8 cellular contexts compared by ENCODE assay signal in genomic region chr14:90399541-90400444, GRCh38.
DNase-seq lines count a peak whose midpoint lies in the region; ATAC-seq and TF ChIP-seq lines count a peak whose summit lies in the region.

No MANE protein-coding gene starts in this region.

- H3K27me3 Mint-ChIP-seq in central memory CD8-positive, alpha-beta T cell = no peaks in the 10 kb centered on the region

- peak overlapping the region; percentile 85 for H3K27ac ChIP-seq in layer of hippocampus (ENCODE audit: low read depth, low read length)

- H3K4me1 Mint-ChIP-seq in central memory CD8-positive, alpha-beta T cell = peaks cover 61% of the 10 kb centered on the region

- peak overlapping the region; percentile 99 for H3K4me3 Mint-ChIP-seq in central memory CD8-positive, alpha-beta T cell

- no peaks in the 10 kb centered on the region for H3K9me3 Mint-ChIP-seq in central memory CD8-positive, alpha-beta T cell

- ATAC-seq in GM18909 (IDR thresholded peaks at IDR 0.05; ENCODE audit: poor library complexity, unreplicated experiment) (peak; percentile 58), HG03280 (IDR thresholded peaks at IDR 0.05; ENCODE audit: unreplicated experiment) (peak; percentile 48)
- ATAC-seq in activated CD4-positive, CD25-positive, alpha-beta regulatory T cell treated with anti-CD3 and anti-CD28 coated beads, Interleukin-2, amount 50 U/mL, for 24 hours = peak; percentile 63 to 65
- ATAC-seq in central memory CD8-positive, alpha-beta T cell (replicated peaks; ENCODE audit: extremely low read depth, poor library complexity, severe bottlenecking) = peak; percentile 42

- DNase-seq in AG09319 (ENCODE audit: extremely low read depth, low read depth) (peak; percentile 78), NCI-H345 (lab: John Stamatoyannopoulos, UW) (peak; percentile 96)
- peak; percentile 67 to 82 for DNase-seq in central memory CD8-positive, alpha-beta T cell (ENCODE audit: low spot score in 2 of 2)
- DNase-seq in stimulated activated CD4-positive, alpha-beta T cell treated with anti-CD3 and anti-CD28 coated beads, Interleukin-15, amount 100 ng/mL, for 48 hours (ENCODE audit: low read depth in 2 of 2) = peak; percentile 79 to 86

- no peak; the same call in none of the 2 replicates for TF ChIP-seq CTCF in AG09319 (IDR thresholded peaks at IDR 0.05; ENCODE audit: low read depth, low read length)

- no peaks in the 10 kb centered on the region for H3K27me3 ChIP-seq in layer of hippocampus (ENCODE audit: control insufficient read depth, insufficient read depth, low read length)

- H3K36me3 Mint-ChIP-seq in central memory CD8-positive, alpha-beta T cell (ENCODE audit: insufficient read depth) = peaks cover 79% of the 10 kb centered on the region

- H3K27ac Mint-ChIP-seq in central memory CD8-positive, alpha-beta T cell (ENCODE audit: low read depth) = peak overlapping the region; percentile 91

Comparison
In these comparisons a context has a peak if more than half of its experiments do, and no peak if none do; other contexts are left out.
1. Peak in every context shown above with its lines: DNase-seq, ATAC-seq and H3K27ac ChIP-seq.